1 cellular context compared by ENCODE assay signal in genomic region chr12:49806321-49806813, GRCh38.
TF ChIP-seq lines count a peak whose summit lies in the region.

No MANE protein-coding gene starts in this region.

TF ChIP-seq in GM12878, 131 proteins besides CTCF, POLR2A, EP300 and RAD21 (continued from another document):
- TF ChIP-seq CHD2 (IDR thresholded peaks at IDR 0.05; ENCODE audit: borderline replicate concordance, low read depth, low read length) (no peak), BMI1 (IDR thresholded peaks at IDR 0.05; ENCODE audit: borderline replicate concordance) (no peak), BRCA1 (IDR thresholded peaks at IDR 0.05; ENCODE audit: low read depth, low read length) (no peak), ZNF384 (IDR thresholded peaks at IDR 0.05; ENCODE audit: borderline replicate concordance, low read depth, low read length) (no peak), ESRRA (IDR thresholded peaks at IDR 0.05; ENCODE audit: low read length) (no peak), PRDM15 (CRISPR knock-in tag; IDR thresholded peaks at IDR 0.05) (no peak), ZSCAN29 (IDR thresholded peaks at IDR 0.05) (no peak), ZNF217 (IDR thresholded peaks at IDR 0.05) (no peak), SKIL (IDR thresholded peaks at IDR 0.05; ENCODE audit: low read depth, poor library complexity, severe bottlenecking) (no peak), CBX3 (IDR thresholded peaks at IDR 0.05; ENCODE audit: borderline replicate concordance, low read depth) (no peak), KDM1A (IDR thresholded peaks at IDR 0.05; ENCODE audit: borderline replicate concordance) (no peak), FOXM1 (IDR thresholded peaks at IDR 0.05; ENCODE audit: low read depth, low read length) (no peak), NR2C1 (IDR thresholded peaks at IDR 0.05) (no peak)
